ENCODE assay signal across 1 cellular context in genomic region chr7:73703985-73704639, GRCh38.
TF ChIP-seq lines count a peak whose summit lies in the region.

No MANE protein-coding gene starts in this region.

TF ChIP-seq in K562, 482 proteins besides CTCF, POLR2A, EP300 and RAD21 (continued from another document):
- TF ChIP-seq RREB1 (CRISPR knock-in tag; IDR thresholded peaks at IDR 0.05) (no peak), EWSR1 (IDR thresholded peaks at IDR 0.05; ENCODE audit: borderline replicate concordance, low read depth, partially characterized antibody) (no peak), BCLAF1 (IDR thresholded peaks at IDR 0.05; ENCODE audit: borderline replicate concordance in 1 of 2, control insufficient read depth in 1 of 2, low read depth in 2 of 2, low read length in 1 of 2) (no peak), CREB3L1 (IDR thresholded peaks at IDR 0.05; ENCODE audit: borderline replicate concordance, low read depth) (peak; percentile 18; the same call in 1 of the 2 replicates), ELF2 (CRISPR knock-in tag; IDR thresholded peaks at IDR 0.05) (no peak), HMGN3 (IDR thresholded peaks at IDR 0.05; ENCODE audit: borderline replicate concordance, extremely low read depth, insufficient read length, low read depth, low read length) (no peak), FIP1L1 (IDR thresholded peaks at IDR 0.05; ENCODE audit: low read depth, low read length, poor library complexity, severe bottlenecking) (no peak), CHD2 (IDR thresholded peaks at IDR 0.05; ENCODE audit: low read depth, low read length) (peak; percentile 69; the same call in 1 of the 2 replicates), RFX7 (CRISPR knock-in tag; IDR thresholded peaks at IDR 0.05) (no peak), PHF20 (IDR thresholded peaks at IDR 0.05; ENCODE audit: partially characterized antibody) (no peak), SRF (CRISPR knock-in tag; IDR thresholded peaks at IDR 0.05) (no peak), PRPF4 (IDR thresholded peaks at IDR 0.05; ENCODE audit: insufficient read depth, low read depth, low read length, poor library complexity, severe bottlenecking) (no peak), TCFL5 (CRISPR knock-in tag; conservative IDR thresholded peaks at IDR 0.05) (no peak), ZNF695 (CRISPR knock-in tag; IDR thresholded peaks at IDR 0.05) (no peak), RBFOX2 (IDR thresholded peaks at IDR 0.05; ENCODE audit: low read depth, low read length) (0 out of 2 replicates have a peak, but pooled peaks have one; percentile 13), SMAD4 (CRISPR knock-in tag; conservative IDR thresholded peaks at IDR 0.05) (no peak), ARID2 (IDR thresholded peaks at IDR 0.05) (no peak)
TF ChIP-seq in K562: peak in this region for 21.
